29 cellular contexts compared by ENCODE assay signal in genomic region chr4:9925750-9926439, GRCh38.
DNase-seq lines count a peak whose midpoint lies in the region; TF ChIP-seq lines count a peak whose summit lies in the region.
"Had no signal": no experiment of that assay in that cellular context is flagged by ENCODE, and none has a peak within 500 bp of the region (broad histone marks: within the 10 kb centered on the region; RNA-seq: fewer than 3 reads in every experiment).

No MANE protein-coding gene starts in this region.

- no peak for TF ChIP-seq CTCF in chondrocyte (IDR thresholded peaks at IDR 0.05)

- H3K27me3 Mint-ChIP-seq in chondrocyte (ENCODE audit: low read depth), result peaks cover 20% of the 10 kb centered on the region
- H3K27me3 Mint-ChIP-seq: activated CD4-positive, alpha-beta T cell treated with anti-CD3 and anti-CD28 coated beads, Interleukin-2, amount 10 ng/mL, durations not matched to agents 24 days and 14 days; activated T-cell treated with anti-CD3 and anti-CD28 coated beads, Interleukin-2, amount 50 U/mL, for 24 hours; CD4-positive, alpha-beta memory T cell had no signal

- H3K36me3 Mint-ChIP-seq in chondrocyte (ENCODE audit: low read depth), result no peaks in the 10 kb centered on the region
- H3K36me3 Mint-ChIP-seq: CD4-positive, alpha-beta memory T cell; IgD-negative memory B cell; mesothelial cell of epicardium; naive B cell had no signal

- H3K27ac Mint-ChIP-seq in chondrocyte (ENCODE audit: unreplicated experiment), result no peak overlapping the region
- H3K27ac Mint-ChIP-seq: activated CD4-positive, alpha-beta T cell treated with anti-CD3 and anti-CD28 coated beads, Interleukin-2, amount 10 ng/mL, durations not matched to agents 24 days and 14 days; activated T-cell treated with anti-CD3 and anti-CD28 coated beads, Interleukin-2, amount 50 U/mL, for 24 hours; IgD-negative memory B cell; mesothelial cell of epicardium had no signal

- DNase-seq in COR-L47 (lab: John Stamatoyannopoulos, UW) (peak; percentile 95), NCI-H1417 treated with DMSO at 0.1 percent for 48 hours (lab: John Stamatoyannopoulos, UW) (peak; percentile 65), NCI-H345 (lab: John Stamatoyannopoulos, UW) (peak; percentile 90), SW480 (ENCODE audit: low spot score) (peak; percentile 7), hypothalamus (lab: John Stamatoyannopoulos, UW) (no peak), NCI-H2196 (lab: John Stamatoyannopoulos, UW; ENCODE audit: unreplicated experiment) (no peak), chondrocyte (ENCODE audit: low spot score) (no peak)
- DNase-seq in stimulated activated CD4-positive, alpha-beta T cell treated with anti-CD3 and anti-CD28 coated beads, Interleukin-1b, Interleukin-23, amount 100 ng/mL, for 48 hours, result no peak
- DNase-seq: activated CD4-positive, alpha-beta T cell treated with anti-CD3 and anti-CD28 coated beads, Interleukin-2, amount 10 ng/mL, durations not matched to agents 24 days and 14 days; activated T-cell treated with anti-CD3 and anti-CD28 coated beads, Interleukin-2, amount 50 U/mL, for 24 hours; CD4-positive, alpha-beta memory T cell; cerebellar nuclear complex; DMS79; GDM1; glutamatergic neuron; H7; kidney; naive B cell; NCI-H1048; NCI-H226; occipital lobe; Peyer's patch; SIG-M5; stimulated activated CD4-positive, alpha-beta T cell treated with anti-CD3 and anti-CD28 coated beads, Interleukin-15, amount 100 ng/mL, for 24 hours; stimulated activated naive CD8-positive, alpha-beta T cell treated with anti-CD3 and anti-CD28 coated beads, Interleukin-15, amount 100 ng/mL, for 72 hours; T1000; WERI-Rb-1 had no signal

- no peak overlapping the region for H3K4me3 Mint-ChIP-seq in chondrocyte (ENCODE audit: unreplicated experiment)
- H3K4me3 Mint-ChIP-seq: activated CD4-positive, alpha-beta T cell treated with anti-CD3 and anti-CD28 coated beads, Interleukin-2, amount 10 ng/mL, durations not matched to agents 24 days and 14 days; activated T-cell treated with anti-CD3 and anti-CD28 coated beads, Interleukin-2, amount 50 U/mL, for 24 hours; CD4-positive, alpha-beta memory T cell; IgD-negative memory B cell; mesothelial cell of epicardium; naive B cell; stimulated activated naive CD8-positive, alpha-beta T cell treated with anti-CD3 and anti-CD28 coated beads, Interleukin-15, amount 100 ng/mL, for 72 hours had no signal

- peaks cover 5% of the 10 kb centered on the region for H3K4me1 Mint-ChIP-seq in chondrocyte (ENCODE audit: low read depth)
- H3K4me1 Mint-ChIP-seq: activated CD4-positive, alpha-beta T cell treated with anti-CD3 and anti-CD28 coated beads, Interleukin-2, amount 10 ng/mL, durations not matched to agents 24 days and 14 days; CD4-positive, alpha-beta memory T cell; IgD-negative memory B cell; mesothelial cell of epicardium; stimulated activated naive CD8-positive, alpha-beta T cell treated with anti-CD3 and anti-CD28 coated beads, Interleukin-15, amount 100 ng/mL, for 72 hours had no signal

- H3K9me3 Mint-ChIP-seq in chondrocyte (ENCODE audit: low read depth), result no peaks in the 10 kb centered on the region
- H3K9me3 Mint-ChIP-seq: activated CD4-positive, alpha-beta T cell treated with anti-CD3 and anti-CD28 coated beads, Interleukin-2, amount 10 ng/mL, durations not matched to agents 24 days and 14 days; activated T-cell treated with anti-CD3 and anti-CD28 coated beads, Interleukin-2, amount 50 U/mL, for 24 hours; IgD-negative memory B cell; stimulated activated naive CD8-positive, alpha-beta T cell treated with anti-CD3 and anti-CD28 coated beads, Interleukin-15, amount 100 ng/mL, for 72 hours had no signal

Comparison
In these comparisons a context has a peak if more than half of its experiments do, and no peak if none do; other contexts are left out.
1. DNase-seq: peak in COR-L47 (single experiment), NCI-H1417 treated with DMSO at 0.1 percent for 48 hours (single experiment), NCI-H345 (single experiment) and SW480 (single experiment); none in hypothalamus (0 of 51), stimulated activated CD4-positive, alpha-beta T cell treated with anti-CD3 and anti-CD28 coated beads, Interleukin-1b, Interleukin-23, amount 100 ng/mL, for 48 hours (single experiment), NCI-H2196 (single experiment) and chondrocyte (single experiment).